ENCODE assay signal across 27 cellular contexts in the genomic region with DNA sequence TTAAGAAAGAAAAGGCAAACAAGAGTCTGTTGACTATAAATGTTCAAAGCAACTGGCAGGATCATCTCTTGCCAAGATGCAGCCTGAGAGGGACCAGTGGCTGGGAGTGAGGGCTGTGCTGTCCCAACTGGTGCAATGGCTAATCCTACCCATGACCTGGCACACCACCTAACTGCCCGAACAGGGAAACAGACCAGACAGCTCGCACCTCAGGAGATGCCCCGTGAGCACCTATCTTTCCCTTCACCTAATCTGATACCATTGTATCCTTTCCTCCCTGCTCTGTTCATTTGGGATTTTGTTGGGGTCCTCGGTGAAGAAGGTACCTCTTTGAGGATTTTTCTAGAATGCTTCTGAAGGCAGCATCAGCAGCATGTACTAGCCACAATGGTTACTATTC.
A peak's percentile ranks its signal among the peaks of the same experiment; 100 is the strongest.
DNase-seq lines count a peak whose midpoint lies in the region; ATAC-seq, FAIRE-seq and TF ChIP-seq lines count a peak whose summit lies in the region.
"Had no signal": no experiment of that assay in that cellular context is flagged by ENCODE, and none has a peak within 500 bp of the region (broad histone marks: within the 10 kb centered on the region; RNA-seq: fewer than 3 reads in every experiment).

No MANE protein-coding gene starts in this region.

- ATAC-seq in HG02571 (IDR thresholded peaks at IDR 0.05; ENCODE audit: unreplicated experiment) = no peak
- ATAC-seq: GM12878 had no signal

- peak; percentile 87 for FAIRE-seq in astrocyte (lab: Jason Lieb, UNC)
- FAIRE-seq: A204.1, GM12878, GM12892 had no signal

- H3K9me3 Mint-ChIP-seq in astrocyte (ENCODE audit: unreplicated experiment) = no peaks in the 10 kb centered on the region
- H3K9me3 Mint-ChIP-seq: CD4-positive, alpha-beta memory T cell; CD8-positive, alpha-beta memory T cell had no signal

- no peak overlapping the region for H3K4me2 ChIP-seq in astrocyte (ENCODE audit: low read length)
- H3K4me2 ChIP-seq: BLaER1 had no signal

- H3K27ac ChIP-seq in astrocyte (ENCODE audit: low read depth, low read length) = no peak overlapping the region
- no peak overlapping the region for H3K27ac ChIP-seq in esophagus muscularis mucosa (replicated peaks in 1 of 4)
- no peak overlapping the region for H3K27ac ChIP-seq in vagina
- H3K27ac ChIP-seq: BLaER1 had no signal

- H2AFZ ChIP-seq in astrocyte (ENCODE audit: low read depth, low read length) = no peak overlapping the region

- H3K27ac Mint-ChIP-seq in astrocyte (ENCODE audit: unreplicated experiment) = no peak overlapping the region
- H3K27ac Mint-ChIP-seq: CD14-positive monocyte; CD4-positive, alpha-beta memory T cell; CD4-positive, CD25-positive, alpha-beta regulatory T cell; CD8-positive, alpha-beta memory T cell had no signal

- no peak overlapping the region for H3K4me3 Mint-ChIP-seq in astrocyte (ENCODE audit: unreplicated experiment)
- H3K4me3 Mint-ChIP-seq: CD14-positive monocyte; CD4-positive, alpha-beta memory T cell; CD4-positive, CD25-positive, alpha-beta regulatory T cell; CD8-positive, alpha-beta memory T cell had no signal

- no peaks in the 10 kb centered on the region for H3K36me3 ChIP-seq in astrocyte (ENCODE audit: insufficient read depth, low read length)
- H3K36me3 ChIP-seq in esophagus muscularis mucosa = no peaks in the 10 kb centered on the region
- H3K36me3 ChIP-seq in vagina = no peaks in the 10 kb centered on the region
- H3K36me3 ChIP-seq: BE2C, BLaER1 had no signal

- TF ChIP-seq CTCF in astrocyte (IDR thresholded peaks at IDR 0.05; ENCODE audit: insufficient read depth, low read depth, low read length) (no peak), esophagus muscularis mucosa (IDR thresholded peaks at IDR 0.05) (no peak), vagina (IDR thresholded peaks at IDR 0.05) (no peak)

- TF ChIP-seq POLR2A in esophagus muscularis mucosa (IDR thresholded peaks at IDR 0.05; ENCODE audit: low read depth) (no peak), vagina (IDR thresholded peaks at IDR 0.05) (no peak)

- intact Hi-C loops in esophagus muscularis mucosa (cut with DNase I) = no loop called here
- intact Hi-C loops in vagina (cut with DNase I) = no loop called here

- peaks cover 12% of the 10 kb centered on the region for H3K27me3 Mint-ChIP-seq in astrocyte (ENCODE audit: low read depth, unreplicated experiment)
- H3K27me3 Mint-ChIP-seq: CD4-positive, alpha-beta memory T cell had no signal

- H3K4me1 ChIP-seq in astrocyte (ENCODE audit: insufficient read depth, low read length) = peaks cover 11% of the 10 kb centered on the region
- H3K4me1 ChIP-seq in esophagus muscularis mucosa = no peaks in the 10 kb centered on the region
- no peaks in the 10 kb centered on the region for H3K4me1 ChIP-seq in vagina
- H3K4me1 ChIP-seq: BE2C, BLaER1 had no signal

- H3K79me2 ChIP-seq in astrocyte (ENCODE audit: insufficient read depth, low read length) = no peaks in the 10 kb centered on the region

- no peaks in the 10 kb centered on the region for H4K20me1 ChIP-seq in astrocyte (ENCODE audit: insufficient read depth, low read length)
- H4K20me1 ChIP-seq: BLaER1 had no signal

- no peak overlapping the region for H3K9ac ChIP-seq in astrocyte (ENCODE audit: low read length)
- H3K9ac ChIP-seq: BLaER1 had no signal

- DNase-seq in astrocyte (ENCODE audit: low read depth) (no peak), esophagus muscularis mucosa (ENCODE audit: extremely low spot score) (peak; percentile 14), myocyte (ENCODE audit: low read depth) (peak; percentile 13), vagina (ENCODE audit: extremely low spot score in 2 of 2) (peak; percentile 74), middle frontal gyrus (ENCODE audit: extremely low spot score, low spot score) (no peak), SW480 (ENCODE audit: low spot score) (no peak)
- no peak for DNase-seq in central memory CD4-positive, alpha-beta T cell
- DNase-seq: 8988T; ACHN; BE2C; C1 segment of cervical spinal cord; CD4-positive, alpha-beta memory T cell; CD4-positive, CD25-positive, alpha-beta regulatory T cell; CD8-positive, alpha-beta memory T cell; COR-L47; DMS 273 treated with DMSO at 0.1 percent for 48 hours; DMS153; DMS79; DND-41; EL; GDM1 had no signal

- no peaks in the 10 kb centered on the region for H3K27me3 ChIP-seq in astrocyte (ENCODE audit: insufficient read depth, low read length)
- H3K27me3 ChIP-seq in esophagus muscularis mucosa = no peaks in the 10 kb centered on the region
- no peaks in the 10 kb centered on the region for H3K27me3 ChIP-seq in vagina
- H3K27me3 ChIP-seq: BE2C, BLaER1 had no signal

- TF ChIP-seq EP300 in esophagus muscularis mucosa (IDR thresholded peaks at IDR 0.05) = no peak

- no peaks in the 10 kb centered on the region for H3K36me3 Mint-ChIP-seq in astrocyte (ENCODE audit: low read depth, unreplicated experiment)
- H3K36me3 Mint-ChIP-seq: CD14-positive monocyte; CD4-positive, alpha-beta memory T cell; CD4-positive, CD25-positive, alpha-beta regulatory T cell; CD8-positive, alpha-beta memory T cell had no signal

- H3K4me1 Mint-ChIP-seq in astrocyte (ENCODE audit: low read depth, unreplicated experiment) = peaks cover 8% of the 10 kb centered on the region
- H3K4me1 Mint-ChIP-seq: CD14-positive monocyte; CD4-positive, alpha-beta memory T cell; CD4-positive, CD25-positive, alpha-beta regulatory T cell; CD8-positive, alpha-beta memory T cell had no signal

- H3K9me3 ChIP-seq in astrocyte (ENCODE audit: insufficient read depth, low read depth, low read length) (no peaks in the 10 kb centered on the region), esophagus muscularis mucosa (no peaks in the 10 kb centered on the region), vagina (no peaks in the 10 kb centered on the region)
- H3K9me3 ChIP-seq: BE2C, BLaER1 had no signal

- WGBS in esophagus muscularis mucosa = 74% methylated on average over 4 of the region's 4 CpGs

- H3K4me3 ChIP-seq in astrocyte (ENCODE audit: insufficient read depth, low read depth, low read length) = no peak overlapping the region
- H3K4me3 ChIP-seq in esophagus muscularis mucosa = no peak overlapping the region
- H3K4me3 ChIP-seq in vagina = no peak overlapping the region
- H3K4me3 ChIP-seq: BLaER1, GM12878 had no signal

Comparison
In these comparisons a context has a peak if more than half of its experiments do, and no peak if none do; other contexts are left out.
1. DNase-seq: peak in esophagus muscularis mucosa (single experiment), myocyte (single experiment) and vagina (2 of 2); none in astrocyte (single experiment), central memory CD4-positive, alpha-beta T cell (single experiment), middle frontal gyrus (single experiment) and SW480 (single experiment).